In the genomic region with DNA sequence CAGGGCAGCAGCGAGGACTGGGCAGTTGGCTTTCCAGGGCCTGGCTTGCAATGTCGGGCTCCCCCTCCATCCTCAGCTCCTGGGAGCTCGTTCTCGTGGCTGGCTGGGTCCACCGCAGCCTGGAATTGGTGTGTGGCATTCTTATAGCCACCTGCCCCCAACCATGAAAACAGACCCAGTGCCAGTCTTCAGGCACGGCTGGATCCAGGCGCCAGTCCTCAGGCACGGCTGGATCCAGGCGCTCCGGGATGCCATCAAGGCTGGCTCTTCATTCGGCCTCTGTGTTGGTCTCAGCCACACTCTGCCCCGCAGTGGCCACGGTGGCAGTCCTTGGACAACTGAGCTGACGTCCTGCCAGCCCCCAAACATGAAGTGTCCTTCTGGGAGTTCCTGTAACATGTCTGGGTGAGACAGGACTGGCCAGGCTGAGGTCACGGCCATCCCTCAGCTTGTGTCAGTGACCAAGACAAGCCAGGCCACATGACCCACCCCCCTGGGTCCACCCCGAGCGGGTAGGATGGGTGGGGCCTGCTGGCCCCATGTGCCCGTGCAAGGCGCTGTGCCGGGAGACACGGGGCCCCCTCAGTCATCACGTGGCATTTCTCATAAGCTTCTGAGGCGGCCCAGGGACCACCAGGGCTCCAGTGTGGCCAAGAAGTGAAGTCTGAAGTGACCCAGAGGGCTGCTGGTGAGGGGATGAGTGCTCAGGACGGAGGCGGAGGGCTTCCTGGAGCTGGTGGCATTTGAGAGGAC, we compare ENCODE assay signal across 27 cellular contexts.
DNase-seq lines count a peak whose midpoint lies in the region; ATAC-seq and TF ChIP-seq lines count a peak whose summit lies in the region.
"Had no signal": no experiment of that assay in that cellular context is flagged by ENCODE, and none has a peak within 500 bp of the region (broad histone marks: within the 10 kb centered on the region; RNA-seq: fewer than 3 reads in every experiment).

No MANE protein-coding gene starts in this region.

- H3K4me3 ChIP-seq in left ventricle myocardium inferior (no peak overlapping the region), adrenal gland (no peak overlapping the region), mucosa of descending colon (no peak overlapping the region)
- H3K4me3 ChIP-seq: cardiac muscle cell, left lung, uterus had no signal

- WGBS in adrenal gland, 4 donors = 59 to 75% (median 69%) methylated on average over 12 to 25 of the region's 25 CpGs

- TF ChIP-seq POLR2A in adrenal gland (IDR thresholded peaks at IDR 0.05) = peak in 1 of 2 donors; percentile 11

- H3K27ac ChIP-seq in left ventricle myocardium inferior (replicated peaks) (no peak overlapping the region), adrenal gland (no peak overlapping the region)
- H3K27ac ChIP-seq: cardiac muscle cell, left lung, uterus had no signal

- TF ChIP-seq CTCF in left ventricle myocardium inferior (IDR thresholded peaks at IDR 0.05; ENCODE audit: borderline replicate concordance) = no peak
- no peak for TF ChIP-seq CTCF in adrenal gland (IDR thresholded peaks at IDR 0.05)
- no peak for TF ChIP-seq CTCF in mucosa of descending colon (IDR thresholded peaks at IDR 0.05)

- H3K4me1 Mint-ChIP-seq in immature natural killer cell = peaks cover 0 to 3% of the 10 kb centered on the region in 2 donors
- H3K4me1 Mint-ChIP-seq: activated naive CD8-positive, alpha-beta T cell treated with anti-CD3 and anti-CD28 coated beads, Interleukin-2, amount 10 ng/mL, durations not matched to agents 7 days and 5 days; B cell had no signal

- no peak for ATAC-seq in Right ventricle myocardium superior (ENCODE audit: poor library complexity)
- peak; percentile 15 for ATAC-seq in mucosa of descending colon
- ATAC-seq: activated CD8-positive, alpha-beta T cell treated with anti-CD3 and anti-CD28 coated beads, Interleukin-2, amount 10 ng/mL, durations not matched to agents 7 days and 5 days; effector memory CD8-positive, alpha-beta T cell; left lung had no signal

- H3K27me3 ChIP-seq in left ventricle myocardium inferior (ENCODE audit: low read depth) (peaks cover 40% of the 10 kb centered on the region), adrenal gland (no peaks in the 10 kb centered on the region)
- H3K27me3 ChIP-seq: cardiac muscle cell, uterus had no signal

- peaks cover 3 to 5% (median 3%) of the 10 kb centered on the region in 3 donors for H3K36me3 Mint-ChIP-seq in immature natural killer cell
- H3K36me3 Mint-ChIP-seq: activated naive CD8-positive, alpha-beta T cell treated with anti-CD3 and anti-CD28 coated beads, Interleukin-2, amount 10 ng/mL, durations not matched to agents 7 days and 5 days had no signal

- H3K9me3 ChIP-seq in left ventricle myocardium inferior (replicated peaks) (no peaks in the 10 kb centered on the region), adrenal gland (replicated peaks in 1 of 3) (no peaks in the 10 kb centered on the region), mucosa of descending colon (no peaks in the 10 kb centered on the region)
- H3K9me3 ChIP-seq: left lung, uterus had no signal

- H3K4me1 ChIP-seq in left ventricle myocardium inferior = no peaks in the 10 kb centered on the region
- H3K4me1 ChIP-seq in adrenal gland (replicated peaks in 1 of 2) = no peaks in the 10 kb centered on the region
- H3K4me1 ChIP-seq in mucosa of descending colon (ENCODE audit: low read depth) = no peaks in the 10 kb centered on the region
- H3K4me1 ChIP-seq: left lung, uterus had no signal

- H3K4me3 Mint-ChIP-seq in immature natural killer cell = no peak overlapping the region
- H3K4me3 Mint-ChIP-seq: activated CD8-positive, alpha-beta T cell treated with anti-CD3 and anti-CD28 coated beads, Interleukin-2, amount 10 ng/mL, durations not matched to agents 7 days and 5 days; activated naive CD8-positive, alpha-beta T cell treated with anti-CD3 and anti-CD28 coated beads, Interleukin-2, amount 10 ng/mL, durations not matched to agents 7 days and 5 days; B cell; CD4-positive, alpha-beta memory T cell; GM23338 had no signal

- H3K27me3 Mint-ChIP-seq in immature natural killer cell (ENCODE audit: low read depth in 3 of 3) = peaks cover 0 to 4% (median 2%) of the 10 kb centered on the region in 3 donors

- intact Hi-C loops in Right ventricle myocardium superior (cut with DNase I) (no loop called here), left ventricle myocardium inferior (cut with micrococcal nuclease) (no loop called here), adrenal gland (cut with DNase I) (no loop called here), mucosa of descending colon (cut with DNase I, micrococcal nuclease) (no loop called here)

- H3K36me3 ChIP-seq in left ventricle myocardium inferior (peaks cover 2% of the 10 kb centered on the region), adrenal gland (replicated peaks in 1 of 2) (no peaks in the 10 kb centered on the region), mucosa of descending colon (ENCODE audit: low read depth) (no peaks in the 10 kb centered on the region)
- H3K36me3 ChIP-seq: cardiac muscle cell, left lung, uterus had no signal

- DNase-seq in Right ventricle myocardium superior (peak; percentile 30), left ventricle myocardium inferior (no peak), adrenal gland (peak; percentile 34 to 83 (median 65)), mucosa of descending colon (no peak), ureter (ENCODE audit: low spot score) (peak; percentile 36), immature natural killer cell (no peak), hepatic stellate cell (ENCODE audit: low spot score) (no peak), HCEC 1CT (no peak)
- DNase-seq: ACHN; activated CD4-positive, alpha-beta T cell treated with anti-CD3 and anti-CD28 coated beads for 1 hour; activated CD8-positive, alpha-beta T cell treated with anti-CD3 and anti-CD28 coated beads, Interleukin-2, amount 10 ng/mL, durations not matched to agents 7 days and 5 days; activated gamma-delta T cell; activated naive CD8-positive, alpha-beta T cell treated with anti-CD3 and anti-CD28 coated beads, Interleukin-2, amount 10 ng/mL, durations not matched to agents 7 days and 5 days; activated T-cell treated with anti-CD3 and anti-CD28 coated beads, Interleukin-2, amount 50 U/mL, for 1 hour; CD4-positive, alpha-beta memory T cell; effector memory CD8-positive, alpha-beta T cell; NCI-H1092 treated with DMSO at 0.1 percent for 48 hours; NCI-H187; NCI-H524; OCI-M1; stimulated activated naive CD4-positive, alpha-beta T cell; T-helper 2 cell; uterus had no signal

- H3K27ac Mint-ChIP-seq in immature natural killer cell = peak overlapping the region in 1 of 6 donors; percentile 58
- H3K27ac Mint-ChIP-seq: activated CD8-positive, alpha-beta T cell treated with anti-CD3 and anti-CD28 coated beads, Interleukin-2, amount 10 ng/mL, durations not matched to agents 7 days and 5 days; activated naive CD8-positive, alpha-beta T cell treated with anti-CD3 and anti-CD28 coated beads, Interleukin-2, amount 10 ng/mL, durations not matched to agents 7 days and 5 days; B cell; CD4-positive, alpha-beta memory T cell; GM23338 had no signal

- H3K9me3 Mint-ChIP-seq in immature natural killer cell = no peaks in the 10 kb centered on the region
- H3K9me3 Mint-ChIP-seq: activated naive CD8-positive, alpha-beta T cell treated with anti-CD3 and anti-CD28 coated beads, Interleukin-2, amount 10 ng/mL, durations not matched to agents 7 days and 5 days; effector memory CD8-positive, alpha-beta T cell; GM23338 had no signal

Comparison
In these comparisons a context has a peak if more than half of its experiments do, and no peak if none do; other contexts are left out.
1. DNase-seq: peak in Right ventricle myocardium superior (single experiment), adrenal gland (7 of 7) and ureter (single experiment); none in left ventricle myocardium inferior (single experiment), mucosa of descending colon (0 of 3), immature natural killer cell (0 of 3), hepatic stellate cell (single experiment) and HCEC 1CT (single experiment).